ENCODE assay signal across 8 cellular contexts in genomic region chr12:11581179-11581755, GRCh38.
DNase-seq lines count a peak whose midpoint lies in the region; ATAC-seq and TF ChIP-seq lines count a peak whose summit lies in the region.

No MANE protein-coding gene starts in this region.

- in situ Hi-C loops in astrocyte of the spinal cord (cut with HindIII; ENCODE audit: low sequenced_read_pairs) = loop anchor here (25.0 kb wide), 1 partner anchor 456 kb away; no protein-coding TSS in a partner anchor

- peak; percentile 94 for DNase-seq in NCI-H1694 (lab: John Stamatoyannopoulos, UW)
- DNase-seq in T-helper 22 cell (ENCODE audit: low read depth) = peak; percentile 34
- DNase-seq in astrocyte of the spinal cord (ENCODE audit: low read depth, low spot score) = peak; percentile 80
- DNase-seq in iPS DF 6.9 (ENCODE audit: low read depth, low spot score) = peak; percentile 63
- DNase-seq in stimulated activated CD4-positive, alpha-beta T cell treated with anti-CD3 and anti-CD28 coated beads, Interleukin-15, amount 100 ng/mL, for 48 hours (ENCODE audit: low read depth in 2 of 2) = peak; percentile 42 to 60

- ATAC-seq in GM21526 (IDR thresholded peaks at IDR 0.05; ENCODE audit: low FRiP score, unreplicated experiment) (no peak), HG02840 (IDR thresholded peaks at IDR 0.05; ENCODE audit: low FRiP score, unreplicated experiment) (no peak)

- H3K4me1 ChIP-seq in iPS DF 6.9 (ENCODE audit: control insufficient read depth, insufficient read depth, low read length) = no peaks in the 10 kb centered on the region

- no peak overlapping the region for H3K4me3 ChIP-seq in astrocyte of the spinal cord (ENCODE audit: low read depth, low read length)
- no peak overlapping the region for H3K4me3 ChIP-seq in iPS DF 6.9 (ENCODE audit: low read length)

- no peaks in the 10 kb centered on the region for H3K27me3 ChIP-seq in iPS DF 6.9 (ENCODE audit: control insufficient read depth, insufficient read depth, low read length)

- H3K27ac ChIP-seq in iPS DF 6.9 (ENCODE audit: low read length) = no peak overlapping the region

- TF ChIP-seq CTCF in GM12873 (IDR thresholded peaks at IDR 0.05; ENCODE audit: insufficient read depth, low read depth, low read length, missing control alignments) (peak; percentile 40), astrocyte of the spinal cord (IDR thresholded peaks at IDR 0.05; ENCODE audit: low read depth, low read length) (peak; percentile 30)

- no peaks in the 10 kb centered on the region for H3K36me3 ChIP-seq in iPS DF 6.9 (ENCODE audit: control insufficient read depth, insufficient read depth, low read length)

- no peaks in the 10 kb centered on the region for H3K9me3 ChIP-seq in iPS DF 6.9 (ENCODE audit: control insufficient read depth, insufficient read depth, low read length)

- no CpG with 5 or more reads among the region's 2 CpGs for WGBS in iPS DF 6.9 (ENCODE audit: insufficient coverage, insufficient read length)

Comparison
In these comparisons a context has a peak if more than half of its experiments do, and no peak if none do; other contexts are left out.
1. DNase-seq: peak in every context shown above with its lines; median percentile 94 in NCI-H1694; 80 in astrocyte of the spinal cord; 63 in iPS DF 6.9; 51 in stimulated activated CD4-positive, alpha-beta T cell treated with anti-CD3 and anti-CD28 coated beads, Interleukin-15, amount 100 ng/mL, for 48 hours; 34 in T-helper 22 cell.